Comparison of ENCODE assay signal across 10 cellular contexts in the genomic region with DNA sequence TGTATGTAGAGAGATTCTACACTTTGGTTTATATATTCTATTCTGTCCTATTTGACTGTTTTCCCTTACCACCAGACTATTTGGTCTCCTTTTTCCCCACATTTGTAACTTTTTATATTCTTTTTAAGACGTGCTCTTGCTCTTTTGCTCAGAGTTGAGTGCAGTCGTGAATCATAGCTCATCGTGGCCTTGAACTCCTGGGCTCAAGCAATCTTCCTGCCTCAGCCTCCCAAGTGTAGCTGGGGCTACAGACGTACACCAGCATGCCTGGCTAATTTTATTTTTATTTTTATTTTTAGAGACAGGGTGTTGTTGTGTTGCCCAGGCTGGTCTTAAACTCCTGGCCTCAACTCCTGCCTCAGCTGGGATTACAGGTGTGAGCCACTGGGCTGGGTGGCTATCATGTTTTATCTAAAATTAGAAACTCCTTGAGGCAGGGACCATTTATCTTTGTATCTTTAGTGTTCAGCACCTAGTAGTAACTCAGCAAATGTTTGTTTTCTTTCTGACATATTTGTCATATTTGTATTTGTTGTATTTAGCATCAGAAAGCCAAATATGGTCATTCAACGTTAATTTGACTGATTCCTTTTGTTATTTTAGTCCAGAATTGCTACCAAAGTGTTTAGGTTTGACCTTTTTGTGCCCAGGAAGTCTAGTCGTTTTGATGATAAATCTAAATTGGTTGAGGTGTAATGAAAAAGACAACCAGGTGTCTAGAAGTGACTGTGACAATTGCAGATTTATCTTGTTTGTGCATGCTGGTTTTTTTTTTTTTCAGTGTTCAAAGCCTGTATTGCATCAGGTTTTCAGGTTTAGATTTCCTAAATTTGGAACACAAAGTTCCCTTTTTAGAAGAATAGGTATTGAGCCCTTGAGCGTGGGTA. TPM values are rescaled to one million over a fixed set of nuclear protein-coding genes. Genes with fewer than 3 reads are reported as not detected.
A peak's percentile ranks its signal among the peaks of the same experiment; 100 is the strongest.
DNase-seq lines count a peak whose midpoint lies in the region; ATAC-seq and TF ChIP-seq lines count a peak whose summit lies in the region.
"Had no signal": no experiment of that assay in that cellular context is flagged by ENCODE, and none has a peak within 500 bp of the region (broad histone marks: within the 10 kb centered on the region; RNA-seq: fewer than 3 reads in every experiment).

No MANE protein-coding gene starts in this region.

- H3K9me3 Mint-ChIP-seq in activated T-cell treated with anti-CD3 and anti-CD28 coated beads, Interleukin-2, amount 50 U/mL, for 24 hours, result no peaks in the 10 kb centered on the region
- H3K9me3 Mint-ChIP-seq in chondrocyte (ENCODE audit: low read depth), result peaks cover 3% of the 10 kb centered on the region
- peaks cover 15% of the 10 kb centered on the region for H3K9me3 Mint-ChIP-seq in progenitor cell of endocrine pancreas (ENCODE audit: low read depth)

- peaks cover 12% of the 10 kb centered on the region for H3K36me3 Mint-ChIP-seq in activated T-cell treated with anti-CD3 and anti-CD28 coated beads, Interleukin-2, amount 50 U/mL, for 24 hours (ENCODE audit: low read depth)
- H3K36me3 Mint-ChIP-seq in chondrocyte (ENCODE audit: low read depth), result no peaks in the 10 kb centered on the region
- H3K36me3 Mint-ChIP-seq in progenitor cell of endocrine pancreas (ENCODE audit: insufficient read depth), result peaks cover 20% of the 10 kb centered on the region

- ATAC-seq in HG03432 (IDR thresholded peaks at IDR 0.05; ENCODE audit: unreplicated experiment), result no peak
- ATAC-seq: heart right ventricle had no signal

- peak overlapping the region; percentile 51 for H3K27ac Mint-ChIP-seq in activated T-cell treated with anti-CD3 and anti-CD28 coated beads, Interleukin-2, amount 50 U/mL, for 24 hours
- peak overlapping the region; percentile 52 for H3K27ac Mint-ChIP-seq in chondrocyte (ENCODE audit: unreplicated experiment)
- H3K27ac Mint-ChIP-seq in progenitor cell of endocrine pancreas, result peak overlapping the region; percentile 63

- no peaks in the 10 kb centered on the region for H3K27me3 Mint-ChIP-seq in activated T-cell treated with anti-CD3 and anti-CD28 coated beads, Interleukin-2, amount 50 U/mL, for 24 hours
- no peaks in the 10 kb centered on the region for H3K27me3 Mint-ChIP-seq in chondrocyte (ENCODE audit: low read depth)
- H3K27me3 Mint-ChIP-seq in progenitor cell of endocrine pancreas, result no peaks in the 10 kb centered on the region

- peak overlapping the region; percentile 37 for H3K4me3 Mint-ChIP-seq in activated T-cell treated with anti-CD3 and anti-CD28 coated beads, Interleukin-2, amount 50 U/mL, for 24 hours
- no peak overlapping the region for H3K4me3 Mint-ChIP-seq in chondrocyte (ENCODE audit: unreplicated experiment)
- no peak overlapping the region for H3K4me3 Mint-ChIP-seq in progenitor cell of endocrine pancreas (ENCODE audit: low read depth)

- H3K4me1 Mint-ChIP-seq in activated T-cell treated with anti-CD3 and anti-CD28 coated beads, Interleukin-2, amount 50 U/mL, for 24 hours (ENCODE audit: low read depth), result peaks cover 70% of the 10 kb centered on the region
- H3K4me1 Mint-ChIP-seq in chondrocyte (ENCODE audit: low read depth) (peaks cover 48% of the 10 kb centered on the region), progenitor cell of endocrine pancreas (ENCODE audit: low read depth) (peaks cover 13% of the 10 kb centered on the region)

- no peak for DNase-seq in activated T-cell treated with anti-CD3 and anti-CD28 coated beads, Interleukin-2, amount 50 U/mL, for 24 hours
- no peak for DNase-seq in activated T-cell treated with anti-CD3 and anti-CD28 coated beads, Interleukin-2, amount 50 U/mL, for 1 hour
- peak; percentile 9 for DNase-seq in M059J (ENCODE audit: low read depth)
- no peak for DNase-seq in chondrocyte (ENCODE audit: low spot score)
- DNase-seq in progenitor cell of endocrine pancreas (ENCODE audit: low spot score, unreplicated experiment), result no peak
- DNase-seq in KG1 (lab: John Stamatoyannopoulos, UW), result no peak
- DNase-seq in RKO (ENCODE audit: low spot score), result no peak
- DNase-seq: heart right ventricle, NCI-H526 treated with DMSO at 0.1 percent for 48 hours had no signal

- TF ChIP-seq CTCF in chondrocyte (IDR thresholded peaks at IDR 0.05) (no peak), progenitor cell of endocrine pancreas (IDR thresholded peaks at IDR 0.05; ENCODE audit: unreplicated experiment) (no peak)

RNA-seq across cellular contexts. Expression of gene ERBIN, which starts 44.3 kb away (rescaled TPM):
- 76.9 and 98.6 TPM in 2 replicates for total RNA-seq in M059J (2014; rRNA removed; shearing (Covaris generic))
- 58.6 to 64.3 TPM (median 63.8 TPM) in 3 replicates for total RNA-seq in chondrocyte
- total RNA-seq in progenitor cell of endocrine pancreas, result 77.4 and 84.6 TPM in 2 replicates
